ENCODE assay signal across 14 cellular contexts in the genomic region with DNA sequence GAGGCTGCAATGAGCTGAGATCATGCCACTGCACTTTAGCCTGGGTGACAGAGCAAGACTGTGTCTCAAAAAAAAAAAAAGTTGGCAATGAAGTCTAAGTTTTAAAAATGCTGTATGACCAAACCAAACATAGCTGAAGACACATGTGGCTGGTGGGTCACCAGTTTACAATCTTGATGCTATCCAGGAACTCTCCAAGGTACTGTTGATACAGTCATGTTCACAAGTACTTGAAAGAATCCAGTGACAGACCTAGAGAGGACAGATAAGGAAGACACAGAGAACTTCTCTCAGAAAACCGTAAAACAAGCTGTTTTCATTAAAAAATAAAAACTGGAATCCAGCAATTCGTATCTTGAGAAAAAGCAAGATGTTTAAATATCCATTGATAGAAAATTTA.
DNase-seq lines count a peak whose midpoint lies in the region; ATAC-seq and TF ChIP-seq lines count a peak whose summit lies in the region.
"Had no signal": no experiment of that assay in that cellular context is flagged by ENCODE, and none has a peak within 500 bp of the region (broad histone marks: within the 10 kb centered on the region; RNA-seq: fewer than 3 reads in every experiment).

No MANE protein-coding gene starts in this region.

- H3K9me3 ChIP-seq in liver (ENCODE audit: control insufficient read depth in 4 of 4, low read length in 3 of 4) (no peaks in the 10 kb centered on the region), upper lobe of left lung (no peaks in the 10 kb centered on the region)
- H3K9me3 ChIP-seq: spleen had no signal

- H3K9ac ChIP-seq in liver (ENCODE audit: low read depth in 1 of 2, low read length in 2 of 2) = no peak overlapping the region

- H3K4me3 ChIP-seq in cardiac fibroblast (replicated peaks in 1 of 2; ENCODE audit: low read depth in 2 of 2, low read length in 2 of 2) (no peak overlapping the region), liver (ENCODE audit: low read depth in 1 of 3, low read length in 3 of 3) (no peak overlapping the region), upper lobe of left lung (no peak overlapping the region)
- H3K4me3 ChIP-seq: spleen had no signal

- ATAC-seq in HG02840 (IDR thresholded peaks at IDR 0.05; ENCODE audit: low FRiP score, unreplicated experiment) (no peak), upper lobe of left lung (ENCODE audit: low FRiP score in 2 of 2) (no peak)
- ATAC-seq: CD8-positive, alpha-beta T cell had no signal

- H3K27me3 ChIP-seq in liver (ENCODE audit: control insufficient read depth in 4 of 4, insufficient read depth in 4 of 4, low read length in 3 of 4) (no peaks in the 10 kb centered on the region), upper lobe of left lung (no peaks in the 10 kb centered on the region)
- H3K27me3 ChIP-seq: spleen had no signal

- no peak for TF ChIP-seq EP300 in upper lobe of left lung (IDR thresholded peaks at IDR 0.05)

- TF ChIP-seq CTCF in cardiac fibroblast (IDR thresholded peaks at IDR 0.05; ENCODE audit: low read depth, low read length) (no peak), liver (IDR thresholded peaks at IDR 0.05; ENCODE audit: low read depth, low read length, missing input control) (no peak), upper lobe of left lung (IDR thresholded peaks at IDR 0.05) (no peak)

- no peak for TF ChIP-seq RAD21 in liver (IDR thresholded peaks at IDR 0.05)

- no peak for TF ChIP-seq POLR2A in upper lobe of left lung (IDR thresholded peaks at IDR 0.05)

- H3K27ac ChIP-seq in liver (ENCODE audit: low read depth in 1 of 2, low read length in 2 of 2) (no peak overlapping the region), upper lobe of left lung (no peak overlapping the region)
- H3K27ac ChIP-seq: spleen had no signal

- DNase-seq in GM03348 (ENCODE audit: low spot score) (peak; percentile 42), NCI-H460 (ENCODE audit: extremely low read depth, low read depth) (peak; percentile 29), cardiac fibroblast (ENCODE audit: low read depth in 2 of 2) (peak; percentile 48 to 72), upper lobe of left lung (no peak), NCI-H1417 treated with DMSO at 0.1 percent for 48 hours (lab: John Stamatoyannopoulos, UW) (no peak), DMS153 (lab: John Stamatoyannopoulos, UW) (no peak)
- DNase-seq: activated CD4-positive, alpha-beta T cell treated with anti-CD3 and anti-CD28 coated beads, Interleukin-2, amount 50 U/mL, for 48 hours; caudate nucleus; CD8-positive, alpha-beta T cell; NCI-H187; NCI-H526; spleen had no signal

- H3K4me1 ChIP-seq in liver (ENCODE audit: control insufficient read depth in 4 of 4, insufficient read depth in 4 of 4, low read length in 3 of 4) (no peaks in the 10 kb centered on the region), upper lobe of left lung (peaks cover 0 to 4% (median 0%) of the 10 kb centered on the region in 4 donors)
- H3K4me1 ChIP-seq: spleen had no signal

- H3K36me3 ChIP-seq in liver (ENCODE audit: control insufficient read depth in 4 of 4, insufficient read depth in 3 of 4, low read depth in 1 of 4, low read length in 3 of 4) (no peaks in the 10 kb centered on the region), upper lobe of left lung (no peaks in the 10 kb centered on the region)
- H3K36me3 ChIP-seq: spleen had no signal

- WGBS in liver = 69% methylated on average over 2 of the region's 2 CpGs
- WGBS in upper lobe of left lung, 2 donors = 84 to 89% methylated on average over 2 of the region's 2 CpGs

TF ChIP-seq in liver, 16 proteins besides CTCF, POLR2A, EP300 and RAD21:
- TF ChIP-seq FOXA1 (IDR thresholded peaks at IDR 0.05) (no peak), RXRA (IDR thresholded peaks at IDR 0.05) (no peak), REST (IDR thresholded peaks at IDR 0.05) (peak; percentile 64), TAF1 (conservative IDR thresholded peaks at IDR 0.05) (no peak)

Comparison
In these comparisons a context has a peak if more than half of its experiments do, and no peak if none do; other contexts are left out.
1. DNase-seq: peak in GM03348 (single experiment), NCI-H460 (single experiment) and cardiac fibroblast (2 of 2); none in upper lobe of left lung (0 of 2), NCI-H1417 treated with DMSO at 0.1 percent for 48 hours (single experiment) and DMS153 (single experiment).